Comparison of ENCODE assay signal across 8 cellular contexts in the genomic region with DNA sequence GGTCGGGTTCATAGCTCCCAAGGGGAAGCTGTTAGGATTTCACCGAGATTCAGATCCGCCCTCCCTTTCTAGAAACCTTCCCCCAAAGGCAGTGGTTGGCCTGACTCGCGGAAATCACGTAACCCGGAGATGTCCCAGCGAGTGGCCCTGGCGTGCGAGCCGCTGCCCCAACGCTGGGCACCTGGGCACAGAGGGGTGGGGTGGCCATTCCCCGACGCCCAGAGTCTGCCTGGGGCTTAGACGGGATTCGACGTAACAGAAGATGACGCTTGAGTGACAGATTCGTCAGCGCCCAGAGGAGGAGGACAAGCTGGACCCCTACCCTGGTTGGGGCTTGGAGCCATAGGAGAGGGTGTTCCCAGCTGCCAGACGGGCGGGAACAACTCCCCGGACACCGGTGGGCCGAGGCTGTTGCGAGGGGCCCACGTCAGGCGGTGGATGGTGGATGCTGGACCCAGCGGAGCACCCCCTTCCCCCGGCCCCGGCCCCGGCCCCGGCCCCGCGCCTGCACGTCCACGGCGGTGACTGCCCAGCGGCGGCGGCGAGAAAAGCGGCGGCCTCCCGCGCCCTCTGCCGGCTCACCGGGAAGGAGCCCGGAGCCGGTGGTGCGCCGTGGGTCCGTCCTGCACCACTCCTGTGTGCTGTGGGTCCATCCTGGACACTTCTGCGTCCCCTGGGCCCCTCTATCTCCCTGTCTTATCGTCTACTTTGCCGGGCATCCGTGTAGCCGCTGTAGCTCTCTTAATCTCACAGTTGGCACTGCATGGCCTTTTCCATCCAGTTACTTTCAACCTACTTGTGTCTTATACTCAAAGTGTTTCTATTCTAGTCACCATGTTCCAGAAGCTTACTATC. TPM values are rescaled to one million over a fixed set of nuclear protein-coding genes. Genes with fewer than 3 reads are reported as not detected.
A peak's percentile ranks its signal among the peaks of the same experiment; 100 is the strongest.
DNase-seq lines count a peak whose midpoint lies in the region; ATAC-seq and TF ChIP-seq lines count a peak whose summit lies in the region.

No MANE protein-coding gene starts in this region.

- TF ChIP-seq POLR2A in NB4 (IDR thresholded peaks at IDR 0.05; ENCODE audit: extremely low read depth, insufficient read length): no peak
- no peak for TF ChIP-seq POLR2A in GM18505 (IDR thresholded peaks at IDR 0.05; ENCODE audit: borderline replicate concordance, extremely low read depth, insufficient read depth, insufficient read length)

- no peak for ATAC-seq in GM18505 (IDR thresholded peaks at IDR 0.05; ENCODE audit: unreplicated experiment)
- ATAC-seq in GM18909 (IDR thresholded peaks at IDR 0.05; ENCODE audit: poor library complexity, unreplicated experiment): no peak

- H3K9me3 Mint-ChIP-seq in CD14-positive monocyte (peaks cover 0 to 19% (median 5%) of the 10 kb centered on the region in 7 donors), endothelial cell (ENCODE audit: unreplicated experiment) (no peaks in the 10 kb centered on the region), nephron (peaks cover 1% of the 10 kb centered on the region)

- H3K4me3 ChIP-seq in NB4 (ENCODE audit: low read depth, low read length) (no peak overlapping the region), coronary artery (no peak overlapping the region)

- H3K4me3 Mint-ChIP-seq in CD14-positive monocyte (peak overlapping the region in 1 of 2 donors; percentile 29), endothelial cell (ENCODE audit: unreplicated experiment) (no peak overlapping the region), nephron (no peak overlapping the region)

- H3K27me3 Mint-ChIP-seq in CD14-positive monocyte (ENCODE audit: low read depth in 3 of 3) (peaks cover 11 to 25% (median 11%) of the 10 kb centered on the region in 3 donors), endothelial cell (ENCODE audit: unreplicated experiment) (peaks cover 2% of the 10 kb centered on the region), nephron (ENCODE audit: low read depth) (peaks cover 26% of the 10 kb centered on the region)

- DNase-seq in CD14-positive monocyte (ENCODE audit: low spot score): peak; percentile 41
- no peak for DNase-seq in NB4 (ENCODE audit: low read depth)
- peak; percentile 71 for DNase-seq in endothelial cell (ENCODE audit: low spot score)
- no peak for DNase-seq in RPMI8226
- no peak for DNase-seq in coronary artery (ENCODE audit: low spot score)

- H3K27ac Mint-ChIP-seq in CD14-positive monocyte: peak overlapping the region in 1 of 7 donors; percentile 66
- no peak overlapping the region for H3K27ac Mint-ChIP-seq in endothelial cell (ENCODE audit: unreplicated experiment)
- H3K27ac Mint-ChIP-seq in nephron: no peak overlapping the region

- intact Hi-C loops in CD14-positive monocyte (cut with micrococcal nuclease): loop anchor here (2.0 kb wide), 1 partner anchor 184 kb away; no protein-coding TSS in a partner anchor

- peak; percentile 63 for TF ChIP-seq CTCF in CD14-positive monocyte (IDR thresholded peaks at IDR 0.05)
- TF ChIP-seq CTCF in NB4 (IDR thresholded peaks at IDR 0.05; ENCODE audit: low read depth, low read length): peak; percentile 43
- TF ChIP-seq CTCF in endothelial cell (IDR thresholded peaks at IDR 0.05; ENCODE audit: unreplicated experiment): peak; percentile 53
- TF ChIP-seq CTCF in nephron (IDR thresholded peaks at IDR 0.05; ENCODE audit: unreplicated experiment in 3 of 3): peak; percentile 80 to 92 (median 88)
- no peak for TF ChIP-seq CTCF in coronary artery (IDR thresholded peaks at IDR 0.05)

- H3K36me3 Mint-ChIP-seq in CD14-positive monocyte: no peaks in the 10 kb centered on the region
- peaks cover 3% of the 10 kb centered on the region for H3K36me3 Mint-ChIP-seq in endothelial cell (ENCODE audit: low read depth, unreplicated experiment)
- H3K36me3 Mint-ChIP-seq in nephron (ENCODE audit: low read depth): peaks cover 4% of the 10 kb centered on the region

- H3K4me1 Mint-ChIP-seq in CD14-positive monocyte: peaks cover 3% of the 10 kb centered on the region
- H3K4me1 Mint-ChIP-seq in endothelial cell (ENCODE audit: unreplicated experiment): no peaks in the 10 kb centered on the region
- peaks cover 5% of the 10 kb centered on the region for H3K4me1 Mint-ChIP-seq in nephron

- no peak overlapping the region for H3K27ac ChIP-seq in coronary artery

RNA-seq across cellular contexts. Expression of a gene that starts 35.4 kb away (rescaled TPM):
- polyA plus RNA-seq in CD14-positive monocyte: under 1 TPM in 1 of 2 donors, not detected in 1; 0.22 TPM
- total RNA-seq in endothelial cell (ENCODE audit: unreplicated experiment): 1.3 TPM

RNA-seq across cellular contexts. Expression of a gene that starts 36.9 kb away (rescaled TPM):
- polyA plus RNA-seq in CD14-positive monocyte: not detected
- total RNA-seq in endothelial cell (ENCODE audit: unreplicated experiment): not detected

Comparison
In these comparisons a context has a peak if more than half of its experiments do, and no peak if none do; other contexts are left out.
1. DNase-seq: peak in CD14-positive monocyte (single experiment) and endothelial cell (single experiment); none in NB4 (single experiment), RPMI8226 (single experiment) and coronary artery (single experiment).